Comparison of ENCODE assay signal across 16 cellular contexts in the genomic region with DNA sequence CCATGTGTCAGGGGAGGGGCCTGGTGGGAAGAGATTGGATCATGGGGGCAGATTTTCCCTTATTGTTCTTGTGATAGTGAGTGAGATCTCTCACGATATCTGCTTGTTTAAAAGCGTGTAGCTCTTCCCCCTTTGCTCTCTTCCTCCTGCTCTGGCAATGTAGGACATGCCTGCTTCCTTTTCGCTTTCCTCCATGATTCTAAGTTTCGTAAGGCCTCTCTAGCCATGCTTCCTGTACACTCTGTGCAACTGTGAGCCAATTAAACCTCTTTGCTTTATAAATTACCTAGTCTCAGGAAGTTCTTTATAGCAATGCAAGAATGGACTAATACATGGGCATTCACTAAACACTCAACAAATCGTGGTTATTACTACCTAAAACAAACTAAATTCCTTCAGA. TPM values are rescaled to one million over a fixed set of nuclear protein-coding genes. Genes with fewer than 3 reads are reported as not detected.
DNase-seq lines count a peak whose midpoint lies in the region; ATAC-seq and TF ChIP-seq lines count a peak whose summit lies in the region.
"Had no signal": no experiment of that assay in that cellular context is flagged by ENCODE, and none has a peak within 500 bp of the region (broad histone marks: within the 10 kb centered on the region; RNA-seq: fewer than 3 reads in every experiment).

No MANE protein-coding gene starts in this region.

- no peak overlapping the region for H3K27ac ChIP-seq in HCT116 (ENCODE audit: low read depth, low read length)
- H3K27ac ChIP-seq in neural progenitor cell: no peak overlapping the region
- H3K27ac ChIP-seq in mesendoderm (ENCODE audit: low read depth, low read length): no peak overlapping the region
- no peak overlapping the region for H3K27ac ChIP-seq in transverse colon
- H3K27ac ChIP-seq: A549, GM23248, RWPE1 had no signal

- H3K27me3 Mint-ChIP-seq in CD14-positive monocyte (ENCODE audit: low read depth in 3 of 3): peaks cover 0 to 10% (median 0%) of the 10 kb centered on the region in 3 donors
- peaks cover 28% of the 10 kb centered on the region for H3K27me3 Mint-ChIP-seq in T-helper 17 cell
- no peaks in the 10 kb centered on the region for H3K27me3 Mint-ChIP-seq in neural progenitor cell (ENCODE audit: insufficient read depth, low read depth)

- no peak overlapping the region for H4K8ac ChIP-seq in mesendoderm (ENCODE audit: low read depth, low read length)

- H3K36me3 Mint-ChIP-seq in CD14-positive monocyte: no peaks in the 10 kb centered on the region
- H3K36me3 Mint-ChIP-seq in T-helper 17 cell (ENCODE audit: low read depth): no peaks in the 10 kb centered on the region
- H3K36me3 Mint-ChIP-seq in neural progenitor cell: peaks cover 2% of the 10 kb centered on the region
- H3K36me3 Mint-ChIP-seq: CD4-positive, CD25-positive, alpha-beta regulatory T cell had no signal

- H3K4ac ChIP-seq in mesendoderm (ENCODE audit: low read depth, low read length): no peak overlapping the region

- H3K9ac ChIP-seq in HCT116 (ENCODE audit: low read length): no peak overlapping the region
- H3K9ac ChIP-seq in neural progenitor cell: no peak overlapping the region
- no peak overlapping the region for H3K9ac ChIP-seq in mesendoderm (ENCODE audit: low read length)
- H3K9ac ChIP-seq: GM23248 had no signal

- BruUV-seq in HCT116 (replicated peaks; lab: Mats Ljungman, UMichigan): no TSS peak

- H3K4me3 Mint-ChIP-seq in CD14-positive monocyte (no peak overlapping the region), T-helper 17 cell (no peak overlapping the region), neural progenitor cell (no peak overlapping the region)
- H3K4me3 Mint-ChIP-seq: CD4-positive, CD25-positive, alpha-beta regulatory T cell had no signal

- ATAC-seq in HCT116 (no peak), T-helper 17 cell (no peak)
- ATAC-seq: A549 had no signal

- H2AFZ ChIP-seq in HCT116 (ENCODE audit: low read depth, low read length, poor library complexity, severe bottlenecking) (peak overlapping the region; percentile 95), neural progenitor cell (replicated peaks) (peak overlapping the region; percentile 7)
- H2AFZ ChIP-seq: GM23248 had no signal

- H3K9me3 Mint-ChIP-seq in CD14-positive monocyte (peaks cover 0 to 2% (median 0%) of the 10 kb centered on the region in 7 donors), neural progenitor cell (peaks cover 5% of the 10 kb centered on the region)

- H3K4me2 ChIP-seq in HCT116 (ENCODE audit: low read length): no peak overlapping the region
- H3K4me2 ChIP-seq in neural progenitor cell: no peak overlapping the region
- no peak overlapping the region for H3K4me2 ChIP-seq in mesendoderm (ENCODE audit: low read length)
- H3K4me2 ChIP-seq: A549 had no signal

- no peak for TF ChIP-seq EP300 in transverse colon (IDR thresholded peaks at IDR 0.05; ENCODE audit: low read depth)

- H3K4me3 ChIP-seq in HCT116 (replicated peaks in 1 of 2; ENCODE audit: low read depth in 1 of 2, low read length in 2 of 2): no peak overlapping the region
- H3K4me3 ChIP-seq in neural progenitor cell: no peak overlapping the region
- H3K4me3 ChIP-seq in mesendoderm (ENCODE audit: low read length): no peak overlapping the region
- H3K4me3 ChIP-seq in transverse colon: no peak overlapping the region
- H3K4me3 ChIP-seq: A549, GM23248 had no signal

- TF ChIP-seq POLR2A in HCT116 (IDR thresholded peaks at IDR 0.05; ENCODE audit: borderline replicate concordance, extremely low read depth, insufficient read depth, insufficient read length) (no peak), transverse colon (IDR thresholded peaks at IDR 0.05) (no peak)

- no peak overlapping the region for H3K23ac ChIP-seq in mesendoderm (ENCODE audit: low read length)

- TF ChIP-seq CTCF in CD14-positive monocyte (IDR thresholded peaks at IDR 0.05): no peak
- no peak for TF ChIP-seq CTCF in HCT116 (IDR thresholded peaks at IDR 0.05 in 2 of 3, conservative IDR thresholded peaks at IDR 0.05 in 1 of 3; ENCODE audit: borderline replicate concordance in 1 of 3, insufficient read depth in 1 of 3, low read depth in 2 of 3, low read length in 2 of 3)
- TF ChIP-seq CTCF in neural progenitor cell (IDR thresholded peaks at IDR 0.05): no peak
- TF ChIP-seq CTCF in transverse colon (IDR thresholded peaks at IDR 0.05): no peak

- RAD21 ChIA-PET in HCT116 (lab: Charles Lee; ENCODE audit: low non-redundant PET in 1 of 2, low total read pairs in 2 of 2, uncharacterized antibody in 2 of 2, unreplicated experiment in 2 of 2): no interaction called here

- intact Hi-C loops in CD14-positive monocyte (cut with micrococcal nuclease) (loop anchor here (5.0 kb wide), 1 partner anchor 155 kb away; no protein-coding TSS in a partner anchor), HCT116 (cut with micrococcal nuclease) (no loop called here), transverse colon (cut with DNase I; ENCODE audit: low total_unique reads) (no loop called here)

- H3K18ac ChIP-seq in mesendoderm (ENCODE audit: low read length): no peak overlapping the region

- no peak overlapping the region for H2BK5ac ChIP-seq in mesendoderm (ENCODE audit: low read length)

- H3K9me3 ChIP-seq in HCT116 (ENCODE audit: control insufficient read depth in 1 of 2, insufficient read depth in 1 of 2, low read depth in 1 of 2, low read length in 2 of 2) (no peaks in the 10 kb centered on the region), T-helper 17 cell (ENCODE audit: control insufficient read depth, low read length, poor library complexity, severe bottlenecking) (no peaks in the 10 kb centered on the region), neural progenitor cell (ENCODE audit: low read depth) (no peaks in the 10 kb centered on the region), transverse colon (no peaks in the 10 kb centered on the region)
- H3K9me3 ChIP-seq: A549, BE2C had no signal

- WGBS in mesendoderm (ENCODE audit: extremely low coverage, insufficient coverage, low lambda C conversion rate): no CpG with 5 or more reads among the region's 5 CpGs
- WGBS in transverse colon (ENCODE audit: low coverage in 1 of 2), 2 donors: 79 to 81% methylated on average over 3 to 5 of the region's 5 CpGs

- H3K27ac Mint-ChIP-seq in CD14-positive monocyte: peak overlapping the region in 6 of 7 donors; percentile 7 to 76 (median 44)
- peak overlapping the region; percentile 79 for H3K27ac Mint-ChIP-seq in T-helper 17 cell
- H3K27ac Mint-ChIP-seq in neural progenitor cell: no peak overlapping the region

- in situ Hi-C loops in transverse colon (cut with MboI; ENCODE audit: low pct_ligation_motif_present in 1 of 4, low pct_unique_long_range_greater_than_20kb in 1 of 4, low sequenced_read_pairs in 3 of 4): loop anchor here in 3 of 4 donors (5.0 to 10.0 kb wide), 2 partner anchors 155 to 158 kb away; no protein-coding TSS in a partner anchor

- CTCF ChIA-PET in HCT116 (lab: Charles Lee): interaction anchor here (1.7 kb wide), 1 partner anchor 11 kb away, joined by 7 read pairs; no protein-coding TSS in a partner anchor

- no peak for DNase-seq in CD14-positive monocyte (ENCODE audit: low spot score)
- no peak for DNase-seq in HCT116 (ENCODE audit: low read depth, low spot score)
- DNase-seq in T-helper 17 cell: no peak
- DNase-seq in neural progenitor cell (ENCODE audit: low spot score): no peak
- DNase-seq in mesendoderm: no peak
- no peak for DNase-seq in transverse colon
- DNase-seq in AG08395 (ENCODE audit: low spot score): no peak
- DNase-seq: BE2C; DMS153; NCI-H1048; NCI-H446 treated with DMSO at 0.1 percent for 48 hours; NK-92 treated with Interleukin-12 subunit alpha and Interleukin-12 subunit beta, amount 100 ng/mL, for 24 hours had no signal

- H4K20me1 ChIP-seq in HCT116 (ENCODE audit: insufficient read depth): no peaks in the 10 kb centered on the region
- H4K20me1 ChIP-seq in neural progenitor cell (ENCODE audit: low read depth): no peaks in the 10 kb centered on the region

- no peaks in the 10 kb centered on the region for H3K27me3 ChIP-seq in HCT116 (ENCODE audit: insufficient read depth, low read length)
- H3K27me3 ChIP-seq in neural progenitor cell: no peaks in the 10 kb centered on the region
- no peaks in the 10 kb centered on the region for H3K27me3 ChIP-seq in mesendoderm (ENCODE audit: insufficient read depth, low read length, poor library complexity)
- H3K27me3 ChIP-seq in transverse colon: no peaks in the 10 kb centered on the region

- no peak overlapping the region for H4K5ac ChIP-seq in mesendoderm (ENCODE audit: low read length)

- POLR2A ChIA-PET in HCT116 (lab: Charles Lee): no interaction called here

- H3K36me3 ChIP-seq in HCT116 (ENCODE audit: control insufficient read depth in 1 of 2, insufficient read depth in 2 of 2, low read length in 2 of 2): no peaks in the 10 kb centered on the region
- H3K36me3 ChIP-seq in neural progenitor cell: no peaks in the 10 kb centered on the region
- H3K36me3 ChIP-seq in mesendoderm (ENCODE audit: control insufficient read depth, insufficient read depth, low read length): no peaks in the 10 kb centered on the region
- no peaks in the 10 kb centered on the region for H3K36me3 ChIP-seq in transverse colon
- H3K36me3 ChIP-seq: BE2C had no signal

- H3K56ac ChIP-seq in mesendoderm (ENCODE audit: low read length): no peak overlapping the region

- H3F3A ChIP-seq in neural progenitor cell (ENCODE audit: low read depth): no peaks in the 10 kb centered on the region

- no peak overlapping the region for H2BK15ac ChIP-seq in mesendoderm (replicated peaks; ENCODE audit: low read depth)

- H3K4me1 Mint-ChIP-seq in CD14-positive monocyte: peaks cover 24% of the 10 kb centered on the region
- H3K4me1 Mint-ChIP-seq in T-helper 17 cell: peaks cover 8% of the 10 kb centered on the region
- no peaks in the 10 kb centered on the region for H3K4me1 Mint-ChIP-seq in neural progenitor cell

- H3K9me2 ChIP-seq in HCT116 (ENCODE audit: insufficient read depth): no peaks in the 10 kb centered on the region

- TF ChIP-seq RAD21 in HCT116 (IDR thresholded peaks at IDR 0.05; ENCODE audit: low read depth): no peak

- H2BK120ac ChIP-seq in mesendoderm (ENCODE audit: low read depth, low read length): no peak overlapping the region

- H3K79me2 ChIP-seq in HCT116 (ENCODE audit: insufficient read depth, low read length): no peaks in the 10 kb centered on the region
- no peaks in the 10 kb centered on the region for H3K79me2 ChIP-seq in neural progenitor cell (ENCODE audit: low read depth)
- H3K79me2 ChIP-seq in mesendoderm (ENCODE audit: control insufficient read depth, insufficient read depth, low read length): no peaks in the 10 kb centered on the region

- no peak overlapping the region for H2AK5ac ChIP-seq in mesendoderm (ENCODE audit: low read length)

- H3K4me1 ChIP-seq in HCT116 (ENCODE audit: control insufficient read depth in 1 of 2, insufficient read depth in 2 of 2, low read length in 2 of 2): no peaks in the 10 kb centered on the region
- H3K4me1 ChIP-seq in neural progenitor cell: no peaks in the 10 kb centered on the region
- no peaks in the 10 kb centered on the region for H3K4me1 ChIP-seq in mesendoderm (ENCODE audit: control insufficient read depth, low read depth, low read length)
- H3K4me1 ChIP-seq in transverse colon: peaks cover 0 to 7% (median 0%) of the 10 kb centered on the region in 4 donors
- H3K4me1 ChIP-seq: A549, BE2C had no signal

- H3K79me1 ChIP-seq in mesendoderm (ENCODE audit: low read length): no peaks in the 10 kb centered on the region

RNA-seq across cellular contexts. Expression of gene PAPSS1, which starts 37.3 kb away (rescaled TPM):
- polyA plus RNA-seq in CD14-positive monocyte: 10 to 100 TPM; 64.8 to 79.6 TPM
- 59.0 TPM for total RNA-seq in HCT116 (2021; ENCODE audit: unreplicated experiment)
- polyA plus RNA-seq in HCT116 (2012): 43.4 and 51.9 TPM in 2 replicates
- total RNA-seq in T-helper 17 cell: 10 to 100 TPM; 13.1 to 14.8 TPM
- total RNA-seq in neural progenitor cell (ENCODE audit: low replicate concordance): 106 and 140 TPM in 2 replicates
- polyA plus RNA-seq in mesendoderm (2013, experiment 1 of 2): 35.1 TPM
- polyA plus RNA-seq in mesendoderm (2013, experiment 2 of 2): 41.9 TPM
- total RNA-seq in transverse colon: 10 to 100 TPM in 3 of 4 donors, 1 to 10 TPM in 1; 7.5 to 23.3 (median 16.8) TPM

Comparison
In these comparisons a context has a peak if more than half of its experiments do, and no peak if none do; other contexts are left out.
1. intact Hi-C loops: an anchor here in CD14-positive monocyte (5.0 kb wide); none called in HCT116 and transverse colon.